21 cellular contexts compared by ENCODE assay signal in the genomic region with DNA sequence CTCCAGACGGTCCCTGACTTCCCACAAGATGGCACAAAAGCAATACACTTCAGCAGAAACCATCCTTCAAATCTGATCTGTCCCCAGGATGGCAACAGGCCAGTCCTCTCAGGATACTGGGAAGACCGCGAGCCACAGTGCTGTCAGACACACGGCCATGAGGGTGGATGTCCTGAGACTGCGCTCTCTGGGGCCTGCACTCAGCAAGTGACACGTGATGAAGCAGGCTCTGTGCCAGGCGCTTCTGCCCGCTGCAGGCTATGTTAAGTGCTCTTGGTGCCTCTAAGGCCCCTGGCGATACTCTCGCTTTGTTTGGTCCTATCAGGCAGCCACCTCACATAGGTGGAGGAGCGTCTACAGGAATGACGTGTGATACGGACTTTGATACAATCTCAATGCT. TPM values are rescaled to one million over a fixed set of nuclear protein-coding genes. Genes with fewer than 3 reads are reported as not detected.
DNase-seq lines count a peak whose midpoint lies in the region; ATAC-seq and TF ChIP-seq lines count a peak whose summit lies in the region.
"Had no signal": no experiment of that assay in that cellular context is flagged by ENCODE, and none has a peak within 500 bp of the region (broad histone marks: within the 10 kb centered on the region; RNA-seq: fewer than 3 reads in every experiment).

No MANE protein-coding gene starts in this region.

- CTCF ChIA-PET in Panc1 (lab: Charles Lee): no interaction called here
- CTCF ChIA-PET in HEK293T (lab: Yijun Ruan, JAX): no interaction called here

- intact Hi-C loops in Panc1 (cut with micrococcal nuclease; ENCODE audit: unreplicated experiment): no loop called here

- ATAC-seq in Panc1: 0 out of 2 replicates have a peak, but pooled peaks have one; percentile 19
- no peak for ATAC-seq in stimulated activated memory B cell treated with anti-CD40 and anti-IgM and Interleukin-4, amounts not matched to agents 10 μg/mL and 1 μg/mL and 100 μg/mL, for 72 hours
- ATAC-seq: activated naive CD4-positive, alpha-beta T cell treated with anti-CD3 and anti-CD28 coated beads, Interleukin-2, amount 50 U/mL, for 72 hours; gastrocnemius medialis; PC-3; stimulated activated effector memory CD8-positive, alpha-beta T cell treated with anti-CD3 and anti-CD28 coated beads, Interleukin-12 subunit alpha, Interleukin-12 subunit beta, amount 100 ng/mL, for 72 hours had no signal

- H3K27me3 Mint-ChIP-seq in stimulated activated memory B cell treated with anti-CD40 and anti-IgM and Interleukin-4, amounts not matched to agents 10 μg/mL and 1 μg/mL and 100 μg/mL, for 72 hours: no peaks in the 10 kb centered on the region
- H3K27me3 Mint-ChIP-seq: dendritic cell treated with granulocyte-macrophage colony-stimulating factor and Interleukin-4, amounts not matched to agents 40 ng/mL and 50 ng/mL, for 4 days; natural killer cell treated with Interleukin-12 subunit alpha and Interleukin-12 subunit beta and Interleukin-15 and Interleukin-18, amount 100 ng/mL, for 72 hours had no signal

- H3K4me1 Mint-ChIP-seq in stimulated activated memory B cell treated with anti-CD40 and anti-IgM and Interleukin-4, amounts not matched to agents 10 μg/mL and 1 μg/mL and 100 μg/mL, for 72 hours: peaks cover 15% of the 10 kb centered on the region

- H3K4me3 Mint-ChIP-seq in stimulated activated memory B cell treated with anti-CD40 and anti-IgM and Interleukin-4, amounts not matched to agents 10 μg/mL and 1 μg/mL and 100 μg/mL, for 72 hours: no peak overlapping the region
- H3K4me3 Mint-ChIP-seq: dendritic cell treated with granulocyte-macrophage colony-stimulating factor and Interleukin-4, amounts not matched to agents 40 ng/mL and 50 ng/mL, for 4 days; natural killer cell treated with Interleukin-12 subunit alpha and Interleukin-12 subunit beta and Interleukin-15 and Interleukin-18, amount 100 ng/mL, for 72 hours; stimulated activated effector memory CD8-positive, alpha-beta T cell treated with anti-CD3 and anti-CD28 coated beads, Interleukin-12 subunit alpha, Interleukin-12 subunit beta, amount 100 ng/mL, for 72 hours had no signal

- no TSS peak for BruUV-seq in Panc1 (replicated peaks; lab: Mats Ljungman, UMichigan)

- H3K27ac ChIP-seq in Panc1 (ENCODE audit: low read length) (no peak overlapping the region), right atrium auricular region (peak overlapping the region; percentile 50 to 73), substantia nigra (ENCODE audit: low read depth, low read length, poor library complexity, severe bottlenecking) (no peak overlapping the region)
- H3K27ac ChIP-seq: epithelial cell of prostate, gastrocnemius medialis, KMS-11 had no signal

- DNase-seq in NCI-H1105 (lab: John Stamatoyannopoulos, UW) (peak; percentile 39), Panc1 (ENCODE audit: low read depth, low spot score) (no peak), right atrium auricular region (ENCODE audit: low spot score) (peak; percentile 72), substantia nigra (lab: John Stamatoyannopoulos, UW) (peak in 28 of 49 donors; percentile 3 to 83 (median 30)), NCI-H2227 treated with DMSO at 0.1 percent for 48 hours (lab: John Stamatoyannopoulos, UW) (no peak), HEK293T (ENCODE audit: extremely low spot score) (no peak)
- DNase-seq: activated CD4-positive, alpha-beta T cell treated with anti-CD3 and anti-CD28 coated beads for 48 hours; mammary epithelial cell; NCI-H1417 treated with DMSO at 0.1 percent for 48 hours; NCI-H748 treated with DMSO at 0.1 percent for 48 hours; PC-3; T-helper 9 cell; trophoblast cell had no signal

- TF ChIP-seq CTCF in Panc1 (IDR thresholded peaks at IDR 0.05): no peak
- TF ChIP-seq CTCF in right atrium auricular region (IDR thresholded peaks at IDR 0.05): no peak

- in situ Hi-C loops in Panc1 (cut with HindIII; ENCODE audit: low pct_unique_long_range_greater_than_20kb, low sequenced_read_pairs): no loop called here

- H3K36me3 ChIP-seq in Panc1 (ENCODE audit: control insufficient read depth, insufficient read depth, low read length) (peaks cover 29% of the 10 kb centered on the region), right atrium auricular region (peaks cover 94% of the 10 kb centered on the region)

- H3K4me3 ChIP-seq in Panc1 (ENCODE audit: low read depth in 2 of 2, low read length in 2 of 2) (no peak overlapping the region), right atrium auricular region (no peak overlapping the region)
- H3K4me3 ChIP-seq: gastrocnemius medialis had no signal

- H3K9me3 ChIP-seq in Panc1 (ENCODE audit: control insufficient read depth, insufficient read depth, low read depth, low read length) (no peaks in the 10 kb centered on the region), right atrium auricular region (no peaks in the 10 kb centered on the region)
- H3K9me3 ChIP-seq: gastrocnemius medialis had no signal

- H3K27me3 ChIP-seq in Panc1 (ENCODE audit: control insufficient read depth, insufficient read depth, low read length): no peaks in the 10 kb centered on the region
- H3K27me3 ChIP-seq in right atrium auricular region: no peaks in the 10 kb centered on the region
- H3K27me3 ChIP-seq: gastrocnemius medialis had no signal

- peaks cover 86% of the 10 kb centered on the region for H3K36me3 Mint-ChIP-seq in stimulated activated memory B cell treated with anti-CD40 and anti-IgM and Interleukin-4, amounts not matched to agents 10 μg/mL and 1 μg/mL and 100 μg/mL, for 72 hours

- POLR2A ChIA-PET in Panc1 (lab: Charles Lee) (no interaction called here), HEK293T (lab: Yijun Ruan, JAX) (interaction anchor here (1.7 kb wide), 1 partner anchor 7 kb away, joined by 6 read pairs; a partner anchor contains a TSS)

- H3K4me1 ChIP-seq in Panc1 (ENCODE audit: control insufficient read depth, insufficient read depth, low read length) (peaks cover 2% of the 10 kb centered on the region; the same call in 1 of the 2 replicates), right atrium auricular region (peaks cover 0 to 16% of the 10 kb centered on the region in 2 donors)
- H3K4me1 ChIP-seq: gastrocnemius medialis had no signal

- H3K9me3 Mint-ChIP-seq in stimulated activated memory B cell treated with anti-CD40 and anti-IgM and Interleukin-4, amounts not matched to agents 10 μg/mL and 1 μg/mL and 100 μg/mL, for 72 hours: peaks cover 8% of the 10 kb centered on the region

- H3K27ac Mint-ChIP-seq in stimulated activated memory B cell treated with anti-CD40 and anti-IgM and Interleukin-4, amounts not matched to agents 10 μg/mL and 1 μg/mL and 100 μg/mL, for 72 hours: no peak overlapping the region
- H3K27ac Mint-ChIP-seq: dendritic cell treated with granulocyte-macrophage colony-stimulating factor and Interleukin-4, amounts not matched to agents 40 ng/mL and 50 ng/mL, for 4 days; natural killer cell treated with Interleukin-12 subunit alpha and Interleukin-12 subunit beta and Interleukin-15 and Interleukin-18, amount 100 ng/mL, for 72 hours; stimulated activated effector memory CD8-positive, alpha-beta T cell treated with anti-CD3 and anti-CD28 coated beads, Interleukin-12 subunit alpha, Interleukin-12 subunit beta, amount 100 ng/mL, for 72 hours had no signal

TF ChIP-seq in HEK293T, 16 proteins besides CTCF, POLR2A, EP300 and RAD21:
- TF ChIP-seq ARNT (IDR thresholded peaks at IDR 0.05) (no peak), BHLHE40 (IDR thresholded peaks at IDR 0.05; ENCODE audit: borderline replicate concordance) (no peak), L3MBTL2 (conservative IDR thresholded peaks at IDR 0.05) (no peak), ELF4 (IDR thresholded peaks at IDR 0.05) (no peak), LEF1 (IDR thresholded peaks at IDR 0.05; ENCODE audit: borderline replicate concordance) (no peak), NFRKB (IDR thresholded peaks at IDR 0.05) (no peak), TARDBP (IDR thresholded peaks at IDR 0.05) (no peak), CTBP1 (IDR thresholded peaks at IDR 0.05; ENCODE audit: borderline replicate concordance) (no peak), FOXK2 (IDR thresholded peaks at IDR 0.05) (no peak), ZNF384 (IDR thresholded peaks at IDR 0.05) (no peak), SUZ12 (IDR thresholded peaks at IDR 0.05) (no peak), FOXM1 (IDR thresholded peaks at IDR 0.05; ENCODE audit: borderline replicate concordance) (no peak), SP1 (IDR thresholded peaks at IDR 0.05) (no peak), HDGF (IDR thresholded peaks at IDR 0.05; ENCODE audit: borderline replicate concordance) (no peak), FOXA1 (IDR thresholded peaks at IDR 0.05) (no peak)
- TF ChIP-seq, protein P1, sequence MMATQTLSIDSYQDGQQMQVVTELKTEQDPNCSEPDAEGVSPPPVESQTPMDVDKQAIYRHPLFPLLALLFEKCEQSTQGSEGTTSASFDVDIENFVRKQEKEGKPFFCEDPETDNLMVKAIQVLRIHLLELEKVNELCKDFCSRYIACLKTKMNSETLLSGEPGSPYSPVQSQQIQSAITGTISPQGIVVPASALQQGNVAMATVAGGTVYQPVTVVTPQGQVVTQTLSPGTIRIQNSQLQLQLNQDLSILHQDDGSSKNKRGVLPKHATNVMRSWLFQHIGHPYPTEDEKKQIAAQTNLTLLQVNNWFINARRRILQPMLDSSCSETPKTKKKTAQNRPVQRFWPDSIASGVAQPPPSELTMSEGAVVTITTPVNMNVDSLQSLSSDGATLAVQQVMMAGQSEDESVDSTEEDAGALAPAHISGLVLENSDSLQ (IDR thresholded peaks at IDR 0.05): no peak

RNA-seq across cellular contexts. Expression of a gene that starts 7.1 kb away (rescaled TPM):
- total RNA-seq in Panc1 (2021; ENCODE audit: unreplicated experiment) (64.3 TPM), right atrium auricular region (10 to 100 TPM; 15.0 to 16.1 TPM)
- polyA plus RNA-seq in Panc1 (2012; ENCODE audit: insufficient read length): 61.7 TPM

RNA-seq across cellular contexts. Expression of a gene that starts 7.2 kb away (rescaled TPM):
- total RNA-seq in Panc1 (2021; ENCODE audit: unreplicated experiment): 45.9 TPM
- 22.9 TPM for polyA plus RNA-seq in Panc1 (2012; ENCODE audit: insufficient read length)
- under 1 TPM; 0.20 to 0.93 TPM for total RNA-seq in right atrium auricular region

RNA-seq across cellular contexts. Expression of a gene that starts 34.7 kb away (rescaled TPM):
- 3.0 TPM for total RNA-seq in Panc1 (2021; ENCODE audit: unreplicated experiment)
- 2.4 TPM for polyA plus RNA-seq in Panc1 (2012; ENCODE audit: insufficient read length)
- total RNA-seq in right atrium auricular region: 10 to 100 TPM; 10.8 to 16.2 TPM

Comparison
In these comparisons a context has a peak if more than half of its experiments do, and no peak if none do; other contexts are left out.
1. DNase-seq: peak in NCI-H1105 (single experiment), right atrium auricular region (single experiment) and substantia nigra (28 of 49); none in Panc1 (single experiment), NCI-H2227 treated with DMSO at 0.1 percent for 48 hours (single experiment) and HEK293T (single experiment).
2. H3K27ac ChIP-seq: peak in right atrium auricular region (2 of 2); none in Panc1 (single experiment) and substantia nigra (single experiment).
3. RNA of a gene that starts 7.2 kb away (total RNA-seq): 45.9 TPM in Panc1 (single experiment); 0.20 to 0.93 TPM in right atrium auricular region; every median in the first group is over 10 times any median in the second.